1 cellular context compared by ENCODE assay signal in genomic region chr3:61040618-61041017, GRCh38.
"Had no signal": no experiment of that assay in that cellular context is flagged by ENCODE, and none has a peak within 500 bp of the region (broad histone marks: within the 10 kb centered on the region; RNA-seq: fewer than 3 reads in every experiment).

No MANE protein-coding gene starts in this region.

- H3K4me3 ChIP-seq: MG63 had no signal

- H3K9me3 ChIP-seq: MG63 had no signal

- H3K36me3 ChIP-seq: MG63 had no signal
